28 cellular contexts compared by ENCODE assay signal in genomic region chr20:64155258-64156135, GRCh38. TPM values are rescaled to one million over a fixed set of nuclear protein-coding genes. Genes with fewer than 3 reads are reported as not detected.
DNase-seq lines count a peak whose midpoint lies in the region; ATAC-seq, FAIRE-seq and TF ChIP-seq lines count a peak whose summit lies in the region.
"Had no signal": no experiment of that assay in that cellular context is flagged by ENCODE, and none has a peak within 500 bp of the region (broad histone marks: within the 10 kb centered on the region; RNA-seq: fewer than 3 reads in every experiment).

No MANE protein-coding gene starts in this region.

- H2BK15ac ChIP-seq in H9 (ENCODE audit: low read depth, low read length) = no peak overlapping the region

- H3K27ac Mint-ChIP-seq in H9 (peak overlapping the region in 2 of 3 experiments; percentile 57 to 75; a peak in 4 of 7 replicates), neural crest cell (ENCODE audit: unreplicated experiment) (peak overlapping the region; percentile 92)
- H3K27ac Mint-ChIP-seq in naive thymus-derived CD8-positive, alpha-beta T cell = peak overlapping the region in 2 of 10 donors; percentile 33 to 75
- H3K27ac Mint-ChIP-seq: activated CD8-positive, alpha-beta T cell treated with anti-CD3 and anti-CD28 coated beads for 36 hours; memory B cell had no signal

- H3K36me3 Mint-ChIP-seq in H9 (ENCODE audit: insufficient read depth in 1 of 3, low read depth in 3 of 3) (peaks cover 0 to 3% (median 0%) of the 10 kb centered on the region in 3 experiments; a peak in 2 of 7 replicates), neural crest cell (ENCODE audit: low read depth) (no peaks in the 10 kb centered on the region)
- H3K36me3 Mint-ChIP-seq in naive thymus-derived CD8-positive, alpha-beta T cell = no peaks in the 10 kb centered on the region

- no peak for ATAC-seq in naive thymus-derived CD8-positive, alpha-beta T cell
- ATAC-seq: activated CD8-positive, alpha-beta T cell treated with anti-CD3 and anti-CD28 coated beads for 36 hours; foreskin keratinocyte; left colon; stimulated activated naive CD8-positive, alpha-beta T cell treated with anti-CD3 and anti-CD28 coated beads, Interleukin-15, Interleukin-2, amounts not matched to agents 100 U/mL and 50 U/mL, for 24 hours had no signal

- H3K79me1 ChIP-seq in H9 (ENCODE audit: insufficient read depth, low read depth, low read length, poor library complexity, severe bottlenecking) = no peaks in the 10 kb centered on the region

- no peak overlapping the region for H3K4ac ChIP-seq in H9 (ENCODE audit: low read depth, low read length)

- H3K27me3 Mint-ChIP-seq in H9 (ENCODE audit: low read depth) (peaks cover 9% of the 10 kb centered on the region), neural crest cell (ENCODE audit: low read depth) (peaks cover 11% of the 10 kb centered on the region)
- H3K27me3 Mint-ChIP-seq in naive thymus-derived CD8-positive, alpha-beta T cell = peaks cover 4 to 21% (median 11%) of the 10 kb centered on the region in 5 donors

- H3K9ac ChIP-seq in H9 (ENCODE audit: extremely low read depth, insufficient read length, low read length) = no peak overlapping the region
- H3K9ac ChIP-seq: KMS-11 had no signal

- H3K9me3 ChIP-seq in H9 (ENCODE audit: control insufficient read depth, low read depth, low read length) (no peaks in the 10 kb centered on the region), WERI-Rb-1 (ENCODE audit: severe bottlenecking) (no peaks in the 10 kb centered on the region)
- H3K9me3 ChIP-seq: adrenal gland, colonic mucosa, ovary, right atrium auricular region, thoracic aorta had no signal

- POLR2A ChIA-PET in naive thymus-derived CD8-positive, alpha-beta T cell (lab: Charles Lee) = no interaction called here

- H2BK12ac ChIP-seq in H9 (ENCODE audit: insufficient read length, low read depth, low read length) = no peak overlapping the region

- H2AK5ac ChIP-seq in H9 (ENCODE audit: insufficient read length, low read length) = no peak overlapping the region

- H3K27ac ChIP-seq in H9 (ENCODE audit: insufficient read length, low read depth, low read length) (no peak overlapping the region), WERI-Rb-1 (peak overlapping the region; percentile 75)
- H3K27ac ChIP-seq: brain microvascular endothelial cell, colonic mucosa, foreskin keratinocyte, KMS-11, ovary, right atrium auricular region, thoracic aorta had no signal

- DNase-seq in D721Med (ENCODE audit: insufficient read length, low spot score) (peak; percentile 96), H9 (no peak), WERI-Rb-1 (peak; percentile 70), neural crest cell (ENCODE audit: low read depth, low spot score) (no peak), ACHN (no peak)
- DNase-seq in naive thymus-derived CD8-positive, alpha-beta T cell = no peak
- DNase-seq in activated CD4-positive, alpha-beta T cell treated with anti-CD3 and anti-CD28 coated beads for 48 hours = no peak
- DNase-seq: activated CD4-positive, CD25-positive, alpha-beta regulatory T cell treated with anti-CD3 and anti-CD28 coated beads, Interleukin-2, amount 50 U/mL, for 72 hours; activated CD8-positive, alpha-beta T cell treated with anti-CD3 and anti-CD28 coated beads for 36 hours; activated effector memory CD4-positive, alpha-beta T cell treated with Interleukin-2 at 50 U/mL for 16 hours; activated T-cell treated with anti-CD3 and anti-CD28 coated beads for 4 hours; brain microvascular endothelial cell; colonic mucosa; effector memory CD4-positive, alpha-beta T cell; foreskin keratinocyte; left colon; OCI-M1; ovary; stimulated activated CD4-positive, alpha-beta T cell treated with anti-CD3 and anti-CD28 coated beads, Interleukin-4, amount 100 ng/mL, for 4 hours; stimulated activated naive CD8-positive, alpha-beta T cell treated with anti-CD3 and anti-CD28 coated beads, Interleukin-15, Interleukin-2, amounts not matched to agents 100 U/mL and 50 U/mL, for 24 hours; SW 1271 had no signal

- H4K8ac ChIP-seq in H9 (replicated peaks; ENCODE audit: insufficient read length, low read depth, low read length) = no peak overlapping the region

- H3K56ac ChIP-seq in H9 (ENCODE audit: insufficient read length, low read depth, low read length) = no peak overlapping the region

- H3K23me2 ChIP-seq in H9 (ENCODE audit: insufficient read length, low read depth, low read length, poor library complexity, severe bottlenecking) = no peaks in the 10 kb centered on the region

- no peak overlapping the region for H3K4me2 ChIP-seq in H9 (ENCODE audit: insufficient read depth, insufficient read length, low read length)
- H3K4me2 ChIP-seq: KMS-11 had no signal

- H3T11ph ChIP-seq in H9 (ENCODE audit: low read length) = no peak overlapping the region

- H3K4me3 Mint-ChIP-seq in H9 (no peak overlapping the region), neural crest cell (no peak overlapping the region)
- H3K4me3 Mint-ChIP-seq in naive thymus-derived CD8-positive, alpha-beta T cell = no peak overlapping the region
- H3K4me3 Mint-ChIP-seq: activated CD8-positive, alpha-beta T cell treated with anti-CD3 and anti-CD28 coated beads for 36 hours; memory B cell had no signal

- H3K4me1 Mint-ChIP-seq in H9 (peaks cover 43 to 52% of the 10 kb centered on the region in 2 experiments), neural crest cell (peaks cover 39% of the 10 kb centered on the region)
- peaks cover 0 to 10% (median under 1%) of the 10 kb centered on the region in 4 donors for H3K4me1 Mint-ChIP-seq in naive thymus-derived CD8-positive, alpha-beta T cell

- no peak for FAIRE-seq in D721Med (lab: Jason Lieb, UNC)

- H3K36me3 ChIP-seq in WERI-Rb-1 = no peaks in the 10 kb centered on the region
- H3K36me3 ChIP-seq: adrenal gland, brain microvascular endothelial cell, colonic mucosa, ovary, right atrium auricular region, thoracic aorta had no signal

- no peak overlapping the region for H4K5ac ChIP-seq in H9 (ENCODE audit: insufficient read length, low read depth, low read length)

- H3K4me1 ChIP-seq in H9 (ENCODE audit: insufficient read depth, low read length) = peaks cover 4% of the 10 kb centered on the region; the same call in 1 of the 2 replicates
- H3K4me1 ChIP-seq: adrenal gland, colonic mucosa, right atrium auricular region had no signal

- H4K20me1 ChIP-seq in H9 (ENCODE audit: control insufficient read depth, insufficient read depth, insufficient read length) = no peaks in the 10 kb centered on the region

- H3K18ac ChIP-seq in H9 (ENCODE audit: insufficient read length, low read depth, low read length) = no peak overlapping the region

- H2AFZ ChIP-seq in H9 (ENCODE audit: low read length) = no peak overlapping the region

- TF ChIP-seq CTCF in D721Med (IDR thresholded peaks at IDR 0.05; ENCODE audit: insufficient read depth, missing control alignments) = no peak
- TF ChIP-seq CTCF in H9 (conservative IDR thresholded peaks at IDR 0.05) = no peak
- TF ChIP-seq CTCF in WERI-Rb-1 (IDR thresholded peaks at IDR 0.05; ENCODE audit: low read depth, low read length) = no peak
- TF ChIP-seq CTCF in neural crest cell (conservative IDR thresholded peaks at IDR 0.05) = no peak

- H3K4me3 ChIP-seq in WERI-Rb-1 (ENCODE audit: low read depth, low read length) = no peak overlapping the region
- H3K4me3 ChIP-seq: adrenal gland, colonic mucosa, ovary, right atrium auricular region, thoracic aorta had no signal

- no peak overlapping the region for H3K14ac ChIP-seq in H9 (ENCODE audit: insufficient read depth, low read length)

- no peak overlapping the region for H2BK120ac ChIP-seq in H9 (ENCODE audit: low read depth, low read length, poor library complexity, severe bottlenecking)

- H4K91ac ChIP-seq in H9 (ENCODE audit: insufficient read length, low read depth, low read length) = no peak overlapping the region

- no peaks in the 10 kb centered on the region for H3K79me2 ChIP-seq in H9 (ENCODE audit: insufficient read depth, low read length)

- no peaks in the 10 kb centered on the region; the same call in 1 of the 2 replicates for H3K27me3 ChIP-seq in H9 (ENCODE audit: insufficient read depth, low read length)
- no peaks in the 10 kb centered on the region for H3K27me3 ChIP-seq in WERI-Rb-1 (ENCODE audit: insufficient read depth, low read depth, severe bottlenecking)
- H3K27me3 ChIP-seq: ovary had no signal

- no peak overlapping the region for H2BK20ac ChIP-seq in H9 (ENCODE audit: low read depth, low read length, poor library complexity, severe bottlenecking)

- no peak overlapping the region for H3K23ac ChIP-seq in H9 (ENCODE audit: insufficient read length, low read depth, low read length)

- H3K9me3 Mint-ChIP-seq in H9 (no peaks in the 10 kb centered on the region), neural crest cell (no peaks in the 10 kb centered on the region)
- no peaks in the 10 kb centered on the region for H3K9me3 Mint-ChIP-seq in naive thymus-derived CD8-positive, alpha-beta T cell
- H3K9me3 Mint-ChIP-seq: activated CD8-positive, alpha-beta T cell treated with anti-CD3 and anti-CD28 coated beads for 36 hours; memory B cell had no signal

- no CpG with 5 or more reads among the region's 22 CpGs for whole genome bisulfite sequencing in H9 (ENCODE audit: extremely low coverage, insufficient read length, low lambda C conversion rate)

- H2BK5ac ChIP-seq in H9 (ENCODE audit: insufficient read length, low read length) = no peak overlapping the region

- in situ Hi-C loops in ACHN (cut with HindIII; ENCODE audit: low pct_ligation_motif_present, low pct_unique_long_range_greater_than_20kb, low sequenced_read_pairs) = no loop called here

RNA-seq across cellular contexts. Expression of gene MYT1, which starts 8.8 kb away (rescaled TPM):
- 0.68 and 0.79 TPM in 2 replicates for total RNA-seq in H9 (2021)
- 4.0 and 4.3 TPM in 2 replicates for total RNA-seq in neural crest cell
- not detected for total RNA-seq in naive thymus-derived CD8-positive, alpha-beta T cell
- polyA plus RNA-seq in naive thymus-derived CD8-positive, alpha-beta T cell = not detected
- total RNA-seq: activated CD8-positive, alpha-beta T cell treated with anti-CD3 and anti-CD28 coated beads for 36 hours; esophagus mucosa; foreskin keratinocyte; myocyte; thoracic aorta had no signal

RNA-seq across cellular contexts. Expression of gene NPBWR2, which starts 48.1 kb away (rescaled TPM):
- total RNA-seq in H9 (2021) (not detected in 2 replicates), neural crest cell (not detected in 2 replicates)
- not detected for total RNA-seq in naive thymus-derived CD8-positive, alpha-beta T cell
- polyA plus RNA-seq in naive thymus-derived CD8-positive, alpha-beta T cell = not detected
- total RNA-seq: activated CD8-positive, alpha-beta T cell treated with anti-CD3 and anti-CD28 coated beads for 36 hours; colonic mucosa; esophagus mucosa; foreskin keratinocyte; left colon; myocyte; ovary; right atrium auricular region; thoracic aorta had no signal
- polyA plus RNA-seq: foreskin keratinocyte, ovary had no signal

Comparison
In these comparisons a context has a peak if more than half of its experiments do, and no peak if none do; other contexts are left out.
1. DNase-seq: peak in D721Med (single experiment) and WERI-Rb-1 (single experiment); none in H9 (single experiment), neural crest cell (single experiment), naive thymus-derived CD8-positive, alpha-beta T cell (0 of 10), ACHN (single experiment) and activated CD4-positive, alpha-beta T cell treated with anti-CD3 and anti-CD28 coated beads for 48 hours (single experiment).